9 cellular contexts compared by ENCODE assay signal in the genomic region with DNA sequence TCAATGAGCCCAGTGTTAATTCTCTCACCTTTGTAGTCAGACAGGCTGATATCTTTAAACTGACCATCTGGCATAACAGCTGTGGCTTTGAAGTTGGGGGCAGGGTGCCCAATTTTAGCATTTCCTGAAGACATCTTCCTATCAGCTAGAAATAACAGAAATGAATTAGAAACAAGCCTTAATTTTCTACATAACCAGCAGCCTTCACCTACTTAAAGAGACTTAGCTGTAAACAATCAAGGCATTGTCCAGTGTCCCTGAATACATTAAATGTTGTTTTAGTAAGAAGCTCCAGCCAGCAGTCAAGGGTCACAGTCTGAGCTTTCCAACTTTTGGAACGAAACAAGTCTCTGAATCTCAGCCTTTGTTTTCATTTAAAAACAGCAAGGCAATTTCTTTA. TPM values are rescaled to one million over a fixed set of nuclear protein-coding genes. Genes with fewer than 3 reads are reported as not detected.
A peak's percentile ranks its signal among the peaks of the same experiment; 100 is the strongest.
DNase-seq lines count a peak whose midpoint lies in the region; ATAC-seq and TF ChIP-seq lines count a peak whose summit lies in the region.
"Had no signal": no experiment of that assay in that cellular context is flagged by ENCODE, and none has a peak within 500 bp of the region (broad histone marks: within the 10 kb centered on the region; RNA-seq: fewer than 3 reads in every experiment).

No MANE protein-coding gene starts in this region.

- peak overlapping the region; percentile 97 for H3K4me3 ChIP-seq in WI38 (ENCODE audit: low read depth, low read length)
- H3K4me3 ChIP-seq in vagina, result no peak overlapping the region
- H3K4me3 ChIP-seq: SJSA1 had no signal

- no peaks in the 10 kb centered on the region for H3K9me3 Mint-ChIP-seq in activated CD4-positive, alpha-beta T cell treated with anti-CD3 and anti-CD28 coated beads, Interleukin-2, amount 10 ng/mL, durations not matched to agents 24 days and 14 days

- no peak for DNase-seq in activated CD4-positive, alpha-beta T cell treated with anti-CD3 and anti-CD28 coated beads, Interleukin-2, amount 10 ng/mL, durations not matched to agents 24 days and 14 days
- no peak for DNase-seq in activated CD4-positive, alpha-beta T cell treated with anti-CD3 and anti-CD28 coated beads for 1 hour
- no peak for DNase-seq in foreskin keratinocyte
- DNase-seq in substantia nigra (lab: John Stamatoyannopoulos, UW), result peak in 2 of 49 donors; percentile 17 to 25
- DNase-seq in vagina (ENCODE audit: extremely low spot score in 2 of 2), result no peak
- DNase-seq in iPS-NIHi11 (ENCODE audit: low spot score), result no peak
- no peak for DNase-seq in 8988T

- H3K9me3 ChIP-seq in vagina, result no peaks in the 10 kb centered on the region
- H3K9me3 ChIP-seq: SJSA1 had no signal

- H3K36me3 ChIP-seq in vagina, result peaks cover 4 to 41% of the 10 kb centered on the region in 2 donors

- intact Hi-C loops in activated CD4-positive, alpha-beta T cell treated with anti-CD3 and anti-CD28 coated beads, Interleukin-2, amount 10 ng/mL, durations not matched to agents 24 days and 14 days (cut with micrococcal nuclease), result no loop called here
- intact Hi-C loops in vagina (cut with DNase I), result no loop called here

- H3K4me1 Mint-ChIP-seq in activated CD4-positive, alpha-beta T cell treated with anti-CD3 and anti-CD28 coated beads, Interleukin-2, amount 10 ng/mL, durations not matched to agents 24 days and 14 days, result peaks cover 49% of the 10 kb centered on the region

- no peak for TF ChIP-seq POLR2A in vagina (IDR thresholded peaks at IDR 0.05)

- peaks cover 51% of the 10 kb centered on the region for H3K36me3 Mint-ChIP-seq in activated CD4-positive, alpha-beta T cell treated with anti-CD3 and anti-CD28 coated beads, Interleukin-2, amount 10 ng/mL, durations not matched to agents 24 days and 14 days (ENCODE audit: low read depth)

- TF ChIP-seq CTCF in WI38 (IDR thresholded peaks at IDR 0.05; ENCODE audit: low read depth, low read length) (no peak), foreskin keratinocyte (conservative IDR thresholded peaks at IDR 0.05) (no peak), vagina (IDR thresholded peaks at IDR 0.05) (no peak)

- H3K4me3 Mint-ChIP-seq in activated CD4-positive, alpha-beta T cell treated with anti-CD3 and anti-CD28 coated beads, Interleukin-2, amount 10 ng/mL, durations not matched to agents 24 days and 14 days, result peak overlapping the region; percentile 99

- H3K27ac ChIP-seq in foreskin keratinocyte (peak overlapping the region; percentile 20), substantia nigra (ENCODE audit: low read depth, low read length, poor library complexity, severe bottlenecking) (peak overlapping the region; percentile 74), vagina (no peak overlapping the region)
- H3K27ac ChIP-seq: SJSA1 had no signal

- no peaks in the 10 kb centered on the region for H3K27me3 Mint-ChIP-seq in activated CD4-positive, alpha-beta T cell treated with anti-CD3 and anti-CD28 coated beads, Interleukin-2, amount 10 ng/mL, durations not matched to agents 24 days and 14 days

- H3K27ac Mint-ChIP-seq in activated CD4-positive, alpha-beta T cell treated with anti-CD3 and anti-CD28 coated beads, Interleukin-2, amount 10 ng/mL, durations not matched to agents 24 days and 14 days, result no peak overlapping the region

- H3K4me1 ChIP-seq in foreskin keratinocyte (peaks cover 17% of the 10 kb centered on the region), vagina (peaks cover 53% of the 10 kb centered on the region)

- H3K27me3 ChIP-seq in foreskin keratinocyte (no peaks in the 10 kb centered on the region), vagina (no peaks in the 10 kb centered on the region)
- H3K27me3 ChIP-seq: SJSA1 had no signal

- no peak for ATAC-seq in foreskin keratinocyte

RNA-seq across cellular contexts. Expression of a gene that starts 2.8 kb away (rescaled TPM):
- total RNA-seq in activated CD4-positive, alpha-beta T cell treated with anti-CD3 and anti-CD28 coated beads, Interleukin-2, amount 10 ng/mL, durations not matched to agents 24 days and 14 days, result 682 and 710 TPM in 2 replicates
- 680 and 737 TPM in 2 replicates for total RNA-seq in foreskin keratinocyte
- polyA plus RNA-seq in foreskin keratinocyte, result 906 and 916 TPM in 2 replicates
- 239 TPM for total RNA-seq in vagina

RNA-seq across cellular contexts. Expression of a gene that starts 18.8 kb away (rescaled TPM):
- 9.2 and 9.9 TPM in 2 replicates for total RNA-seq in activated CD4-positive, alpha-beta T cell treated with anti-CD3 and anti-CD28 coated beads, Interleukin-2, amount 10 ng/mL, durations not matched to agents 24 days and 14 days
- total RNA-seq in foreskin keratinocyte (10.5 and 12.4 TPM in 2 replicates), vagina (3.2 TPM)
- 6.4 and 7.7 TPM in 2 replicates for polyA plus RNA-seq in foreskin keratinocyte

RNA-seq across cellular contexts. Expression of a gene that starts 19.0 kb away (rescaled TPM):
- total RNA-seq in activated CD4-positive, alpha-beta T cell treated with anti-CD3 and anti-CD28 coated beads, Interleukin-2, amount 10 ng/mL, durations not matched to agents 24 days and 14 days, result 2.5 TPM in 2 replicates
- 1.7 and 2.3 TPM in 2 replicates for total RNA-seq in foreskin keratinocyte
- 1.2 and 1.4 TPM in 2 replicates for polyA plus RNA-seq in foreskin keratinocyte
- not detected for total RNA-seq in vagina

RNA-seq across cellular contexts. Expression of a gene that starts 27.9 kb away (rescaled TPM):
- 1.7 and 2.6 TPM in 2 replicates for total RNA-seq in activated CD4-positive, alpha-beta T cell treated with anti-CD3 and anti-CD28 coated beads, Interleukin-2, amount 10 ng/mL, durations not matched to agents 24 days and 14 days
- total RNA-seq in foreskin keratinocyte, result 2.0 and 2.2 TPM in 2 replicates
- 1.4 and 1.5 TPM in 2 replicates for polyA plus RNA-seq in foreskin keratinocyte
- 13.5 TPM for total RNA-seq in vagina

RNA-seq across cellular contexts. Expression of a gene that starts 31.7 kb away (rescaled TPM):
- 193 and 199 TPM in 2 replicates for total RNA-seq in activated CD4-positive, alpha-beta T cell treated with anti-CD3 and anti-CD28 coated beads, Interleukin-2, amount 10 ng/mL, durations not matched to agents 24 days and 14 days
- total RNA-seq in foreskin keratinocyte (144 and 153 TPM in 2 replicates), vagina (80.3 TPM)
- 142 and 150 TPM in 2 replicates for polyA plus RNA-seq in foreskin keratinocyte
